In the genomic region with DNA sequence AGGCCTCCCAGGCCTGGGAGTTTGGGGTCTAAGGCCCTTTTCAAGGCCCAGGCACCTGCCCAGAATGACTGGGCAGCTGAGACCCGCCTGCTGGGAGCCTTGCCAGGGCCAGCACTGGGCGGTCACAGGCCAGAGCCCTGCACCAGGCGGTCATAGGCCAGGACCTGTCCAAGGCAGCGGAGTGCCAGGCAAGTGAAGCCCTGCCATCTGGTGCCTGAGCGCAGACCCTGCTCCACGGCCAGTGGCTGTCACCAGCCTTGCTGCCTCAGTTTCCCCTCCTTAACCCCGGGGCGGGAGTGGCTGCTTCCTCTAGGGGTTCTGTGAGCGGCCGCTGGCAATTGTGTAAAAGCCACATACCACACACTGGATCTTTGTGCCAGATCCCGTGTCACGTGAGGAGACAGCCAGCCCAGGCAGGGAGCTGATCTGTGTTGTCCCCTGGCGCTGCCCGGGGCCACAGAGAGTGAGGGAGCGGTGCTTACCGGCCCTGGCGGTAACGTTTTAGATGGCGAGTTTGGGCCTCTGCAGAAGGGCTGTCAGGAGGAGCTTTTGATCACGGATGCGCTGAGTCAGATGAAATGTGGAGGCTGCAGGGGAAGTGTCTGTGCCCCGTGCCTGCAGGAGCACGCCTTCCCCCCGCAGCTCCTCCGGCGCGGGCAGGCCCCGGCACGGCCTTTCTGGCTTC, we compare ENCODE assay signal across 10 cellular contexts. TPM values are rescaled to one million over a fixed set of nuclear protein-coding genes. Genes with fewer than 3 reads are reported as not detected.
A peak's percentile ranks its signal among the peaks of the same experiment; 100 is the strongest.
DNase-seq lines count a peak whose midpoint lies in the region; ATAC-seq, FAIRE-seq and TF ChIP-seq lines count a peak whose summit lies in the region.
"Had no signal": no experiment of that assay in that cellular context is flagged by ENCODE, and none has a peak within 500 bp of the region (broad histone marks: within the 10 kb centered on the region; RNA-seq: fewer than 3 reads in every experiment).

No MANE protein-coding gene starts in this region.

- H3K4me1 Mint-ChIP-seq in endodermal cell: peaks cover 52% of the 10 kb centered on the region

- no peak for DNase-seq in NT2/D1 (ENCODE audit: low read depth, low spot score)
- DNase-seq in endodermal cell: peak; percentile 49
- DNase-seq in HepG2 (ENCODE audit: low spot score): peak; percentile 80
- DNase-seq in stomach: no peak
- no peak for DNase-seq in NCI-H226
- no peak for DNase-seq in NCI-H2081 treated with DMSO at 0.1 percent for 48 hours (lab: John Stamatoyannopoulos, UW)
- no peak for DNase-seq in stimulated activated CD4-positive, alpha-beta T cell treated with anti-CD3 and anti-CD28 coated beads, Interleukin-4, amount 100 ng/mL, for 4 hours
- no peak for DNase-seq in NCI-H1105 treated with DMSO at 0.1 percent for 48 hours (lab: John Stamatoyannopoulos, UW)
- DNase-seq: stimulated activated CD4-positive, alpha-beta T cell treated with anti-CD3 and anti-CD28 coated beads, Interleukin-2, amount 100 ng/mL, for 48 hours had no signal

- H3K9me3 Mint-ChIP-seq in endodermal cell: no peaks in the 10 kb centered on the region
- H3K9me3 Mint-ChIP-seq: activated naive CD4-positive, alpha-beta T cell treated with anti-CD3 and anti-CD28 coated beads, Interleukin-2, amount 50 U/mL, for 72 hours had no signal

- 94 to 95% methylated on average over 24 to 29 of the region's 29 CpGs for WGBS in endodermal cell (ENCODE audit: insufficient coverage in 1 of 2, insufficient read length in 1 of 2), 2 experiments
- WGBS in HepG2 (ENCODE audit: low lambda C conversion rate): 0% methylated on average over 5 of the region's 29 CpGs
- WGBS in stomach, 5 donors: 83 to 94% (median 90%) methylated on average over 20 to 29 of the region's 29 CpGs

- H3K27ac ChIP-seq in endodermal cell (ENCODE audit: low read depth, low read length) (peak overlapping the region; percentile 77), HepG2 (ENCODE audit: extremely low read length, insufficient read depth, low read length) (peak overlapping the region; percentile 92), stomach (peak overlapping the region in 3 of 5 donors; percentile 1 to 27 (median 3))

- H3K27me3 ChIP-seq in NT2/D1 (ENCODE audit: insufficient read depth, insufficient read length): no peaks in the 10 kb centered on the region
- H3K27me3 ChIP-seq in endodermal cell (ENCODE audit: control insufficient read depth, insufficient read depth, low read length, poor library complexity, severe bottlenecking): no peaks in the 10 kb centered on the region
- H3K27me3 ChIP-seq in HepG2 (ENCODE audit: control insufficient read depth in 1 of 2, insufficient read depth in 2 of 2, low read length in 2 of 2): no peaks in the 10 kb centered on the region
- peaks cover 0 to 58% (median 14%) of the 10 kb centered on the region in 3 donors for H3K27me3 ChIP-seq in stomach

- peaks cover 29% of the 10 kb centered on the region for H3K36me3 Mint-ChIP-seq in endodermal cell (ENCODE audit: low read depth)
- H3K36me3 Mint-ChIP-seq: activated naive CD4-positive, alpha-beta T cell treated with anti-CD3 and anti-CD28 coated beads, Interleukin-2, amount 50 U/mL, for 72 hours had no signal

- no peak overlapping the region for H3K4me3 Mint-ChIP-seq in endodermal cell

- H3K4me2 ChIP-seq in HepG2 (ENCODE audit: low read depth, low read length): peak overlapping the region; percentile 86

- peaks cover 38% of the 10 kb centered on the region for H4K20me1 ChIP-seq in HepG2 (ENCODE audit: insufficient read depth, low read length)

- peak; percentile 42 for FAIRE-seq in HepG2 (lab: Jason Lieb, UNC)

- peak; percentile 58 for ATAC-seq in HepG2
- ATAC-seq: activated naive CD4-positive, alpha-beta T cell treated with anti-CD3 and anti-CD28 coated beads, Interleukin-2, amount 50 U/mL, for 72 hours had no signal

- in situ Hi-C loops in HepG2 (cut with HindIII; ENCODE audit: extremely low pct_ligation_motif_present, low pct_unique_long_range_greater_than_20kb): no loop called here

- TF ChIP-seq CTCF in endodermal cell (conservative IDR thresholded peaks at IDR 0.05): no peak
- TF ChIP-seq CTCF in HepG2 (CRISPR knock-in tag; IDR thresholded peaks at IDR 0.05): no peak; the same call in 1 of the 2 replicates
- no peak for TF ChIP-seq CTCF in stomach (IDR thresholded peaks at IDR 0.05)

- no peak overlapping the region for H3K4me3 ChIP-seq in NT2/D1 (ENCODE audit: insufficient read length, low read depth)
- no peak overlapping the region for H3K4me3 ChIP-seq in endodermal cell (ENCODE audit: low read length)
- H3K4me3 ChIP-seq in HepG2 (replicated peaks in 1 of 3; ENCODE audit: insufficient read depth in 1 of 3, low read depth in 2 of 3, low read length in 3 of 3): peak overlapping the region; percentile 48 to 74 (median 52)
- H3K4me3 ChIP-seq in stomach: no peak overlapping the region

- peaks cover 83% of the 10 kb centered on the region for H3K79me2 ChIP-seq in HepG2 (ENCODE audit: insufficient read depth, low read length)

- peaks cover 62% of the 10 kb centered on the region for H3K4me1 ChIP-seq in NT2/D1 (ENCODE audit: insufficient read depth, insufficient read length)
- peaks cover 17% of the 10 kb centered on the region for H3K4me1 ChIP-seq in endodermal cell (ENCODE audit: control insufficient read depth, insufficient read depth, low read length)
- peaks cover 72% of the 10 kb centered on the region for H3K4me1 ChIP-seq in HepG2 (ENCODE audit: insufficient read depth, low read length)
- H3K4me1 ChIP-seq in stomach: peaks cover 1 to 51% (median 29%) of the 10 kb centered on the region in 4 donors

- peak overlapping the region; percentile 52 for H3K9ac ChIP-seq in NT2/D1 (ENCODE audit: insufficient read length, low read depth)
- H3K9ac ChIP-seq in endodermal cell (ENCODE audit: extremely low read depth, low read length, poor library complexity, severe bottlenecking): no peak overlapping the region
- H3K9ac ChIP-seq in HepG2 (ENCODE audit: insufficient read depth, low read depth, low read length): peak overlapping the region; percentile 72

- no peak overlapping the region for H3K27ac Mint-ChIP-seq in endodermal cell
- H3K27ac Mint-ChIP-seq: activated naive CD4-positive, alpha-beta T cell treated with anti-CD3 and anti-CD28 coated beads, Interleukin-2, amount 50 U/mL, for 72 hours had no signal

- intact Hi-C loops in HepG2 (cut with micrococcal nuclease; ENCODE audit: unreplicated experiment): loop anchor here (1.0 to 10.0 kb wide), 2 partner anchors 14 to 115 kb away; no protein-coding TSS in a partner anchor
- intact Hi-C loops in stomach (cut with DNase I; ENCODE audit: low total_unique reads): no loop called here

- POLR2A ChIA-PET in HepG2 (lab: Yijun Ruan, JAX): interaction anchor here (1.0 to 8.9 kb wide), 19 partner anchors 8 to 146 kb away, joined by 3 to 210 read pairs (median 5); partner anchors contain the start of gene POFUT2

- BruUV-seq in HepG2 (replicated peaks; lab: Mats Ljungman, UMichigan): TSS peak; percentile 70

- TF ChIP-seq RAD21 in HepG2 (CRISPR knock-in tag; IDR thresholded peaks at IDR 0.05): no peak; the same call in 1 of the 2 replicates

- TF ChIP-seq EP300 in HepG2 (IDR thresholded peaks at IDR 0.05; ENCODE audit: low read depth in 2 of 2, low read length in 2 of 2): no peak
- no peak for TF ChIP-seq EP300 in HepG2 (CRISPR knock-in tag; IDR thresholded peaks at IDR 0.05; ENCODE audit: borderline replicate concordance)
- TF ChIP-seq EP300 in stomach (IDR thresholded peaks at IDR 0.05): no peak

- no peaks in the 10 kb centered on the region for H3K27me3 Mint-ChIP-seq in endodermal cell (ENCODE audit: insufficient read depth)

- H3K36me3 ChIP-seq in NT2/D1 (ENCODE audit: insufficient read depth, insufficient read length, low read length) (peaks cover 86% of the 10 kb centered on the region), endodermal cell (ENCODE audit: control insufficient read depth, insufficient read depth, low read length) (peaks cover 44% of the 10 kb centered on the region), HepG2 (replicated peaks in 1 of 2; ENCODE audit: control insufficient read depth in 1 of 2, insufficient read depth in 2 of 2, low read length in 2 of 2) (peaks cover 1 to 7% of the 10 kb centered on the region in 2 experiments; a peak in 2 of 5 replicates), stomach (no peaks in the 10 kb centered on the region)

- CTCF ChIA-PET in HepG2 (lab: Yijun Ruan, JAX; ENCODE audit: low intra/inter-chr PET ratio, low total read pairs): no interaction called here

- TF ChIP-seq POLR2A in HepG2 (IDR thresholded peaks at IDR 0.05; ENCODE audit: insufficient read depth in 1 of 2, low read depth in 2 of 2, low read length in 2 of 2) (peak in 1 of 2 experiments; percentile 31; a peak in 1 of 4 replicates), stomach (IDR thresholded peaks at IDR 0.05) (no peak)

- H2AFZ ChIP-seq in HepG2 (ENCODE audit: low read length): no peak overlapping the region

- no peaks in the 10 kb centered on the region for H3K9me3 ChIP-seq in NT2/D1 (ENCODE audit: insufficient read depth, low read length)
- no peaks in the 10 kb centered on the region for H3K9me3 ChIP-seq in endodermal cell (ENCODE audit: control insufficient read depth, low read length)
- H3K9me3 ChIP-seq in HepG2 (ENCODE audit: low read length): no peaks in the 10 kb centered on the region
- no peaks in the 10 kb centered on the region for H3K9me3 ChIP-seq in stomach

RNA-seq across cellular contexts. Expression of gene COL18A1, which starts 4.6 kb away (rescaled TPM):
- total RNA-seq in endodermal cell (100 to 1,000 TPM; 332 to 398 TPM), HepG2 (2016; rRNA removed; fragmentation: Illumina TruSeq; extraction: Trizol) (21.2 and 102 TPM in 2 replicates), stomach (100 to 1,000 TPM in 1 of 5 donors, 10 to 100 TPM in 4; 19.8 to 212 (median 34.9) TPM)
- polyA plus RNA-seq in endodermal cell (2013, experiment 1 of 2): 216 TPM
- 213 TPM for polyA plus RNA-seq in endodermal cell (2013, experiment 2 of 2)
- total RNA-seq in HepG2 (2016; cell fraction: cytosol; rRNA removed; fragmentation: Illumina TruSeq; extraction: Trizol; ENCODE audit: low read depth): 5.5 and 5.6 TPM in 2 replicates
- total RNA-seq in HepG2 (2016; cell fraction: insoluble cytoplasmic fraction; rRNA removed; fragmentation: Illumina TruSeq; extraction: Trizol): 18.4 and 106 TPM in 2 replicates
- total RNA-seq in HepG2 (2016; cell fraction: membrane; rRNA removed; fragmentation: Illumina TruSeq; extraction: Trizol): 10.8 and 11.6 TPM in 2 replicates
- total RNA-seq in HepG2 (2016; cell fraction: nucleus; rRNA removed; fragmentation: Illumina TruSeq; extraction: Trizol): 122 and 150 TPM in 2 replicates
- polyA plus RNA-seq in HepG2 (2011; rRNA removed) (79.0 and 128 TPM in 2 replicates), stomach (10 to 100 TPM; 20.0 to 34.3 (median 20.7) TPM)
- polyA plus RNA-seq in HepG2 (2011; cell fraction: cytosol; rRNA removed): 51.6 and 89.8 TPM in 2 replicates
- 1,622 and 2,194 TPM in 2 replicates for polyA plus RNA-seq in HepG2 (2011; cell fraction: nucleus; rRNA removed)
- 59.0 and 129 TPM in 2 replicates for polyA plus RNA-seq in HepG2 (2012)
- 4.3 and 4.4 TPM in 2 replicates for polyA plus RNA-seq in HepG2 (2016; cell fraction: cytosol; fragmentation: Illumina TruSeq; extraction: Trizol; ENCODE audit: low read depth)
- polyA plus RNA-seq in HepG2 (2016; cell fraction: insoluble cytoplasmic fraction; fragmentation: Illumina TruSeq; extraction: Trizol; ENCODE audit: low read depth): 20.7 and 26.9 TPM in 2 replicates
- polyA plus RNA-seq in HepG2 (2016; cell fraction: membrane; fragmentation: Illumina TruSeq; extraction: Trizol; ENCODE audit: low read depth): 5.0 and 6.2 TPM in 2 replicates
- 308 and 331 TPM in 2 replicates for polyA plus RNA-seq in HepG2 (2016; cell fraction: nucleus; fragmentation: Illumina TruSeq; extraction: Trizol; ENCODE audit: insufficient read depth, low read depth)
- 0.09 and 44.3 TPM in 2 replicates for polyA minus RNA-seq in HepG2 (2011; rRNA and poly(A)+ RNA removed; ENCODE audit: low replicate concordance)
- polyA minus RNA-seq in HepG2 (2011; cell fraction: cytosol; rRNA and poly(A)+ RNA removed): 36.9 and 37.7 TPM in 2 replicates
- 46.7 and 51.1 TPM in 2 replicates for polyA minus RNA-seq in HepG2 (2011; cell fraction: nucleus; rRNA and poly(A)+ RNA removed)

Comparison
In these comparisons a context has a peak if more than half of its experiments do, and no peak if none do; other contexts are left out.
1. DNase-seq: peak in endodermal cell (single experiment) and HepG2 (single experiment); none in NT2/D1 (single experiment), stomach (single experiment), NCI-H226 (single experiment), NCI-H2081 treated with DMSO at 0.1 percent for 48 hours (single experiment), stimulated activated CD4-positive, alpha-beta T cell treated with anti-CD3 and anti-CD28 coated beads, Interleukin-4, amount 100 ng/mL, for 4 hours (0 of 2) and NCI-H1105 treated with DMSO at 0.1 percent for 48 hours (single experiment).
2. H3K4me3 ChIP-seq: peak in HepG2 (3 of 3); none in NT2/D1 (single experiment), endodermal cell (single experiment) and stomach (0 of 4).
3. H3K27ac ChIP-seq: peak in every context shown above with its lines; median percentile 92 in HepG2; 77 in endodermal cell; 3 in stomach.